ENCODE assay signal across 1 cellular context in the genomic region with DNA sequence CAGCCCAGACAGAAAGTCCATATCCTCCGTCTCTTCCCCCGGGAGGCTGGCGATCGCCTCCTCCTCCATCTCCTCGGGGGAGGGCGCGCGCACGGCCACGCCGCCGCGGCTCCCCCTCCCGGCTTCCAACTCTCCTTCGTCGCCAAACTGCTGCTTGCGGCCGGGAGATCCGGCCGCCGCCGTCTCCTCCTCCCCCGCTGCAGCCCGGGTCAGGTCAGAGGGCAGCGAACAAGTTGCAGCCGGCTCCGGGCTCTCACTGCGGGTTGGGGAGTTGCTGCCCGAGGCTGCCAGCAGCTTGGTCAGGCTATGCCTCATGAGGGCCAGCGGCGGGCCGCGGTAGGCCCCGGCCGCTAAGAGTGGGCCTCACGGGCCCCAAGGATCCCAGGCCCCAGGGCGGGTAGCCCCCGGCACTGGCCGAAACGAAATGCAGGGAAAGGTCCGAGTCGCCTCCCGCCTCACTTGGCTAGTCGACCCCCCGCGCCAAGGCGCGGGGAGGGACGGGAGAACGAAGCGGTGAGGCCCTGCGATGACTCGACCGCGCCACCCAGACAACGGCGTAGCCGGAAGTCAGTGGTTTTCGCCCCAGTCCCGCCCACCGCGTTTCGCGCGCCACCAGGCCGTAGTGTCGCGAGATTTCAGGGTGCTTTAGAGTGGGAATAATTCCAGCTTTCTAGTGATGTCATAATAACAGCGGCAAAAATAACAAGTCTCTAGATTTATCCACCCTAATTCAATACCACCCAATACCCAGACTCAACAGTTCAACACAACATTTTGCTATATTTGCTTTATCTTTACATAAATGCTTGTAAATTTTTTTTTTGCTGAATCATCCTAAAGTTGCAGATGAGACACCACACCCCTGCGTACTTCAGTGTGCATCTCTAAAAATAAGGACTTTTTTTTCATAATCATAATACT.
A peak's percentile ranks its signal among the peaks of the same experiment; 100 is the strongest.
TF ChIP-seq lines count a peak whose summit lies in the region.

A gene with protein sequence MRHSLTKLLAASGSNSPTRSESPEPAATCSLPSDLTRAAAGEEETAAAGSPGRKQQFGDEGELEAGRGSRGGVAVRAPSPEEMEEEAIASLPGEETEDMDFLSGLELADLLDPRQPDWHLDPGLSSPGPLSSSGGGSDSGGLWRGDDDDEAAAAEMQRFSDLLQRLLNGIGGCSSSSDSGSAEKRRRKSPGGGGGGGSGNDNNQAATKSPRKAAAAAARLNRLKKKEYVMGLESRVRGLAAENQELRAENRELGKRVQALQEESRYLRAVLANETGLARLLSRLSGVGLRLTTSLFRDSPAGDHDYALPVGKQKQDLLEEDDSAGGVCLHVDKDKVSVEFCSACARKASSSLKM (minus strand): TSS at position 569 of the 921 bp plus-strand sequence. CDS start 254 bp downstream, at position 315.

TF ChIP-seq in HepG2, 621 proteins besides CTCF, POLR2A, EP300 and RAD21 (continued from another document and continues in another):
- TF ChIP-seq, protein P1, sequence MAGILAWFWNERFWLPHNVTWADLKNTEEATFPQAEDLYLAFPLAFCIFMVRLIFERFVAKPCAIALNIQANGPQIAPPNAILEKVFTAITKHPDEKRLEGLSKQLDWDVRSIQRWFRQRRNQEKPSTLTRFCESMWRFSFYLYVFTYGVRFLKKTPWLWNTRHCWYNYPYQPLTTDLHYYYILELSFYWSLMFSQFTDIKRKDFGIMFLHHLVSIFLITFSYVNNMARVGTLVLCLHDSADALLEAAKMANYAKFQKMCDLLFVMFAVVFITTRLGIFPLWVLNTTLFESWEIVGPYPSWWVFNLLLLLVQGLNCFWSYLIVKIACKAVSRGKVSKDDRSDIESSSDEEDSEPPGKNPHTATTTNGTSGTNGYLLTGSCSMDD (CRISPR knock-in tag; IDR thresholded peaks at IDR 0.05): no peak
- TF ChIP-seq ZNF614 (CRISPR knock-in tag; IDR thresholded peaks at IDR 0.05; ENCODE audit: borderline replicate concordance) (no peak), ERF (CRISPR knock-in tag; IDR thresholded peaks at IDR 0.05) (peak; percentile 56), ZNF557 (CRISPR knock-in tag; IDR thresholded peaks at IDR 0.05) (0 out of 2 replicates have a peak, but pooled peaks have one; percentile 24), PITX1 (CRISPR knock-in tag; IDR thresholded peaks at IDR 0.05) (peak; percentile 43; the same call in 1 of the 2 replicates), TBX2 (CRISPR knock-in tag; IDR thresholded peaks at IDR 0.05; ENCODE audit: borderline replicate concordance) (peak; percentile 59; the same call in 1 of the 2 replicates), NCOA2 (CRISPR knock-in tag; IDR thresholded peaks at IDR 0.05) (no peak), STAT5B (CRISPR knock-in tag; IDR thresholded peaks at IDR 0.05) (0 out of 2 replicates have a peak, but pooled peaks have one; percentile 22), TBL1XR1 (IDR thresholded peaks at IDR 0.05; ENCODE audit: borderline replicate concordance, low read length, partially characterized antibody) (no peak), CENPT (CRISPR knock-in tag; IDR thresholded peaks at IDR 0.05; ENCODE audit: low read depth) (0 out of 2 replicates have a peak, but pooled peaks have one; percentile 45), ZNF441 (CRISPR knock-in tag; IDR thresholded peaks at IDR 0.05; ENCODE audit: borderline replicate concordance) (peak; percentile 79; the same call in 1 of the 2 replicates), ZNF431 (CRISPR knock-in tag; IDR thresholded peaks at IDR 0.05; ENCODE audit: borderline replicate concordance, low read depth) (no peak), PCBP2 (optimal IDR thresholded peaks at IDR 0.05; ENCODE audit: low read depth, low read length, poor library complexity, severe bottlenecking) (no peak), ZNF546 (CRISPR knock-in tag; conservative IDR thresholded peaks at IDR 0.05) (peak; percentile 63; the same call in 1 of the 2 replicates), FOXP1 (IDR thresholded peaks at IDR 0.05) (no peak), FOXP1 (CRISPR knock-in tag; IDR thresholded peaks at IDR 0.05) (no peak), ZNF17 (CRISPR knock-in tag; IDR thresholded peaks at IDR 0.05) (no peak), ZNF75D (CRISPR knock-in tag; IDR thresholded peaks at IDR 0.05; ENCODE audit: borderline replicate concordance) (no peak), HIVEP1 (CRISPR knock-in tag; IDR thresholded peaks at IDR 0.05) (no peak; the same call in 1 of the 2 replicates), ETV6 (CRISPR knock-in tag; conservative IDR thresholded peaks at IDR 0.05) (peak; percentile 65; the same call in 1 of the 2 replicates), MZF1 (CRISPR knock-in tag; IDR thresholded peaks at IDR 0.05; ENCODE audit: borderline replicate concordance) (no peak), YEATS4 (CRISPR knock-in tag; IDR thresholded peaks at IDR 0.05; ENCODE audit: borderline replicate concordance) (peak; percentile 85; the same call in 1 of the 2 replicates), KLF12 (CRISPR knock-in tag; IDR thresholded peaks at IDR 0.05; ENCODE audit: borderline replicate concordance) (no peak), HNF4A (CRISPR knock-in tag; IDR thresholded peaks at IDR 0.05) (no peak), ZNF782 (CRISPR knock-in tag; IDR thresholded peaks at IDR 0.05; ENCODE audit: borderline replicate concordance) (no peak), PHF20 (CRISPR knock-in tag; IDR thresholded peaks at IDR 0.05) (peak; percentile 74), ATF7-NPFF (CRISPR knock-in tag; IDR thresholded peaks at IDR 0.05; ENCODE audit: low read depth) (peak; percentile 64), PTBP1 (IDR thresholded peaks at IDR 0.05; ENCODE audit: low read depth, low read length, poor library complexity, severe bottlenecking) (no peak), ZEB1 (IDR thresholded peaks at IDR 0.05; ENCODE audit: insufficient replicate concordance, low read depth) (no peak), RARA (CRISPR knock-in tag; IDR thresholded peaks at IDR 0.05) (0 out of 2 replicates have a peak, but pooled peaks have one; percentile 19), KAT2B (IDR thresholded peaks at IDR 0.05; ENCODE audit: borderline replicate concordance, low read depth, low read length) (no peak), ZSCAN9 (CRISPR knock-in tag; IDR thresholded peaks at IDR 0.05; ENCODE audit: borderline replicate concordance) (0 out of 2 replicates have a peak, but pooled peaks have one; percentile 12), ZNF619 (CRISPR knock-in tag; IDR thresholded peaks at IDR 0.05) (peak; percentile 70; the same call in 1 of the 2 replicates), SIX4 (CRISPR knock-in tag; IDR thresholded peaks at IDR 0.05) (no peak), EED (CRISPR knock-in tag; IDR thresholded peaks at IDR 0.05) (0 out of 2 replicates have a peak, but pooled peaks have one; percentile 7)
- TF ChIP-seq, protein P2, sequence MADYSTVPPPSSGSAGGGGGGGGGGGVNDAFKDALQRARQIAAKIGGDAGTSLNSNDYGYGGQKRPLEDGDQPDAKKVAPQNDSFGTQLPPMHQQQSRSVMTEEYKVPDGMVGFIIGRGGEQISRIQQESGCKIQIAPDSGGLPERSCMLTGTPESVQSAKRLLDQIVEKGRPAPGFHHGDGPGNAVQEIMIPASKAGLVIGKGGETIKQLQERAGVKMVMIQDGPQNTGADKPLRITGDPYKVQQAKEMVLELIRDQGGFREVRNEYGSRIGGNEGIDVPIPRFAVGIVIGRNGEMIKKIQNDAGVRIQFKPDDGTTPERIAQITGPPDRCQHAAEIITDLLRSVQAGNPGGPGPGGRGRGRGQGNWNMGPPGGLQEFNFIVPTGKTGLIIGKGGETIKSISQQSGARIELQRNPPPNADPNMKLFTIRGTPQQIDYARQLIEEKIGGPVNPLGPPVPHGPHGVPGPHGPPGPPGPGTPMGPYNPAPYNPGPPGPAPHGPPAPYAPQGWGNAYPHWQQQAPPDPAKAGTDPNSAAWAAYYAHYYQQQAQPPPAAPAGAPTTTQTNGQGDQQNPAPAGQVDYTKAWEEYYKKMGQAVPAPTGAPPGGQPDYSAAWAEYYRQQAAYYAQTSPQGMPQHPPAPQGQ (CRISPR knock-in tag; IDR thresholded peaks at IDR 0.05; ENCODE audit: borderline replicate concordance): no peak
- TF ChIP-seq, protein P3, sequence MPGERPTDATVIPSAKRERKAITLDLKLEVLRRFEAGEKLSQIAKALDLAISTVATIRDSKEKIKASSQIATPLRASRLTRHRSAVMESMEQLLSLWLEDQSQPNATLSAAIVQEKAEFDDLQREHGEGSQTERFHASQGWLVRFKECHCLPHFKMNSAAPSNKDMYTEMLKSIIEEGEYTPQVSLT (CRISPR knock-in tag; IDR thresholded peaks at IDR 0.05; ENCODE audit: borderline replicate concordance, low read depth): no peak
- TF ChIP-seq, protein P4, sequence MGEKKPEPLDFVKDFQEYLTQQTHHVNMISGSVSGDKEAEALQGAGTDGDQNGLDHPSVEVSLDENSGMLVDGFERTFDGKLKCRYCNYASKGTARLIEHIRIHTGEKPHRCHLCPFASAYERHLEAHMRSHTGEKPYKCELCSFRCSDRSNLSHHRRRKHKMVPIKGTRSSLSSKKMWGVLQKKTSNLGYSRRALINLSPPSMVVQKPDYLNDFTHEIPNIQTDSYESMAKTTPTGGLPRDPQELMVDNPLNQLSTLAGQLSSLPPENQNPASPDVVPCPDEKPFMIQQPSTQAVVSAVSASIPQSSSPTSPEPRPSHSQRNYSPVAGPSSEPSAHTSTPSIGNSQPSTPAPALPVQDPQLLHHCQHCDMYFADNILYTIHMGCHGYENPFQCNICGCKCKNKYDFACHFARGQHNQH (CRISPR knock-in tag; IDR thresholded peaks at IDR 0.05): peak; percentile 74
- TF ChIP-seq, protein P5, sequence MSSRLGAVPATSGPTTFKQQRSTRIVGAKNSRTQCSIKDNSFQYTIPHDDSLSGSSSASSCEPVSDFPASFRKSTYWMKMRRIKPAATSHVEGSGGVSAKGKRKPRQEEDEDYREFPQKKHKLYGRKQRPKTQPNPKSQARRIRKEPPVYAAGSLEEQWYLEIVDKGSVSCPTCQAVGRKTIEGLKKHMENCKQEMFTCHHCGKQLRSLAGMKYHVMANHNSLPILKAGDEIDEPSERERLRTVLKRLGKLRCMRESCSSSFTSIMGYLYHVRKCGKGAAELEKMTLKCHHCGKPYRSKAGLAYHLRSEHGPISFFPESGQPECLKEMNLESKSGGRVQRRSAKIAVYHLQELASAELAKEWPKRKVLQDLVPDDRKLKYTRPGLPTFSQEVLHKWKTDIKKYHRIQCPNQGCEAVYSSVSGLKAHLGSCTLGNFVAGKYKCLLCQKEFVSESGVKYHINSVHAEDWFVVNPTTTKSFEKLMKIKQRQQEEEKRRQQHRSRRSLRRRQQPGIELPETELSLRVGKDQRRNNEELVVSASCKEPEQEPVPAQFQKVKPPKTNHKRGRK (CRISPR knock-in tag; IDR thresholded peaks at IDR 0.05): no peak
- TF ChIP-seq, protein P6, sequence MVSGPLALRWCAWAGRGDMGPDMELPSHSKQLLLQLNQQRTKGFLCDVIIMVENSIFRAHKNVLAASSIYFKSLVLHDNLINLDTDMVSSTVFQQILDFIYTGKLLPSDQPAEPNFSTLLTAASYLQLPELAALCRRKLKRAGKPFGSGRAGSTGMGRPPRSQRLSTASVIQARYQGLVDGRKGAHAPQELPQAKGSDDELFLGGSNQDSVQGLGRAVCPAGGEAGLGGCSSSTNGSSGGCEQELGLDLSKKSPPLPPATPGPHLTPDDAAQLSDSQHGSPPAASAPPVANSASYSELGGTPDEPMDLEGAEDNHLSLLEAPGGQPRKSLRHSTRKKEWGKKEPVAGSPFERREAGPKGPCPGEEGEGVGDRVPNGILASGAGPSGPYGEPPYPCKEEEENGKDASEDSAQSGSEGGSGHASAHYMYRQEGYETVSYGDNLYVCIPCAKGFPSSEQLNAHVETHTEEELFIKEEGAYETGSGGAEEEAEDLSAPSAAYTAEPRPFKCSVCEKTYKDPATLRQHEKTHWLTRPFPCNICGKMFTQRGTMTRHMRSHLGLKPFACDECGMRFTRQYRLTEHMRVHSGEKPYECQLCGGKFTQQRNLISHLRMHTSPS (CRISPR knock-in tag; IDR thresholded peaks at IDR 0.05; ENCODE audit: low read depth): no peak
- TF ChIP-seq, protein P7, sequence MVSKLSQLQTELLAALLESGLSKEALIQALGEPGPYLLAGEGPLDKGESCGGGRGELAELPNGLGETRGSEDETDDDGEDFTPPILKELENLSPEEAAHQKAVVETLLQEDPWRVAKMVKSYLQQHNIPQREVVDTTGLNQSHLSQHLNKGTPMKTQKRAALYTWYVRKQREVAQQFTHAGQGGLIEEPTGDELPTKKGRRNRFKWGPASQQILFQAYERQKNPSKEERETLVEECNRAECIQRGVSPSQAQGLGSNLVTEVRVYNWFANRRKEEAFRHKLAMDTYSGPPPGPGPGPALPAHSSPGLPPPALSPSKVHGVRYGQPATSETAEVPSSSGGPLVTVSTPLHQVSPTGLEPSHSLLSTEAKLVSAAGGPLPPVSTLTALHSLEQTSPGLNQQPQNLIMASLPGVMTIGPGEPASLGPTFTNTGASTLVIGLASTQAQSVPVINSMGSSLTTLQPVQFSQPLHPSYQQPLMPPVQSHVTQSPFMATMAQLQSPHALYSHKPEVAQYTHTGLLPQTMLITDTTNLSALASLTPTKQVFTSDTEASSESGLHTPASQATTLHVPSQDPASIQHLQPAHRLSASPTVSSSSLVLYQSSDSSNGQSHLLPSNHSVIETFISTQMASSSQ (IDR thresholded peaks at IDR 0.05; ENCODE audit: low read depth): no peak
- TF ChIP-seq, protein P7 (CRISPR knock-in tag; IDR thresholded peaks at IDR 0.05; ENCODE audit: borderline replicate concordance): no peak
